Comparison of ENCODE assay signal across 17 cellular contexts in genomic region chr1:76284842-76285241, GRCh38.
DNase-seq lines count a peak whose midpoint lies in the region; ATAC-seq and TF ChIP-seq lines count a peak whose summit lies in the region.
"Had no signal": no experiment of that assay in that cellular context is flagged by ENCODE, and none has a peak within 500 bp of the region (broad histone marks: within the 10 kb centered on the region; RNA-seq: fewer than 3 reads in every experiment).

No MANE protein-coding gene starts in this region.

- peak overlapping the region; percentile 61 for H3K27ac Mint-ChIP-seq in activated CD4-positive, alpha-beta T cell treated with anti-CD3 and anti-CD28 coated beads, Interleukin-2, amount 10 ng/mL, durations not matched to agents 24 days and 14 days
- H3K27ac Mint-ChIP-seq in CD4-positive, CD25-positive, alpha-beta regulatory T cell, result peak overlapping the region in 2 of 3 donors; percentile 7 to 75
- peak overlapping the region; percentile 18 for H3K27ac Mint-ChIP-seq in activated naive CD8-positive, alpha-beta T cell treated with anti-CD3 and anti-CD28 coated beads for 36 hours
- H3K27ac Mint-ChIP-seq: CD14-positive monocyte had no signal

- no peaks in the 10 kb centered on the region for H3K9me3 Mint-ChIP-seq in activated CD4-positive, alpha-beta T cell treated with anti-CD3 and anti-CD28 coated beads, Interleukin-2, amount 10 ng/mL, durations not matched to agents 24 days and 14 days
- H3K9me3 Mint-ChIP-seq in CD4-positive, CD25-positive, alpha-beta regulatory T cell, result no peaks in the 10 kb centered on the region
- no peaks in the 10 kb centered on the region for H3K9me3 Mint-ChIP-seq in activated naive CD8-positive, alpha-beta T cell treated with anti-CD3 and anti-CD28 coated beads for 36 hours

- H3K36me3 Mint-ChIP-seq in activated CD4-positive, alpha-beta T cell treated with anti-CD3 and anti-CD28 coated beads, Interleukin-2, amount 10 ng/mL, durations not matched to agents 24 days and 14 days (ENCODE audit: low read depth), result no peaks in the 10 kb centered on the region
- no peaks in the 10 kb centered on the region for H3K36me3 Mint-ChIP-seq in CD4-positive, CD25-positive, alpha-beta regulatory T cell
- peaks cover 1% of the 10 kb centered on the region for H3K36me3 Mint-ChIP-seq in activated naive CD8-positive, alpha-beta T cell treated with anti-CD3 and anti-CD28 coated beads for 36 hours
- H3K36me3 Mint-ChIP-seq: CD14-positive monocyte had no signal

- H3K4me1 ChIP-seq in CD4-positive, CD25-positive, alpha-beta regulatory T cell (ENCODE audit: control insufficient read depth, insufficient read depth, low read length, poor library complexity, severe bottlenecking), result peaks cover 10% of the 10 kb centered on the region
- peaks cover 5% of the 10 kb centered on the region for H3K4me1 ChIP-seq in mesodermal cell (ENCODE audit: control insufficient read depth, insufficient read depth, low read length, poor library complexity, severe bottlenecking)
- H3K4me1 ChIP-seq in PC-9 (replicated peaks; ENCODE audit: insufficient read depth), result no peaks in the 10 kb centered on the region
- no peaks in the 10 kb centered on the region for H3K4me1 ChIP-seq in adrenal gland (replicated peaks in 1 of 2)
- H3K4me1 ChIP-seq: Caco-2 had no signal

- no TSS peak for BruUV-seq in PC-9 (replicated peaks; lab: Mats Ljungman, UMichigan)

- H3K27me3 Mint-ChIP-seq in activated CD4-positive, alpha-beta T cell treated with anti-CD3 and anti-CD28 coated beads, Interleukin-2, amount 10 ng/mL, durations not matched to agents 24 days and 14 days, result no peaks in the 10 kb centered on the region
- peaks cover 4% of the 10 kb centered on the region for H3K27me3 Mint-ChIP-seq in CD4-positive, CD25-positive, alpha-beta regulatory T cell
- no peaks in the 10 kb centered on the region for H3K27me3 Mint-ChIP-seq in activated naive CD8-positive, alpha-beta T cell treated with anti-CD3 and anti-CD28 coated beads for 36 hours

- H4K20me1 ChIP-seq in PC-9 (ENCODE audit: insufficient read depth), result no peaks in the 10 kb centered on the region; the same call in 1 of the 2 replicates

- no peak overlapping the region for H3K4me2 ChIP-seq in PC-9

- H3K79me2 ChIP-seq in PC-9 (ENCODE audit: low read depth), result no peaks in the 10 kb centered on the region

- intact Hi-C loops in activated CD4-positive, alpha-beta T cell treated with anti-CD3 and anti-CD28 coated beads, Interleukin-2, amount 10 ng/mL, durations not matched to agents 24 days and 14 days (cut with micrococcal nuclease), result no loop called here
- intact Hi-C loops in PC-9 (cut with micrococcal nuclease; ENCODE audit: unreplicated experiment) (no loop called here), adrenal gland (cut with DNase I) (no loop called here)

- no peak overlapping the region for H3K27ac ChIP-seq in CD4-positive, CD25-positive, alpha-beta regulatory T cell (ENCODE audit: insufficient read depth, low read length, poor library complexity, severe bottlenecking)
- peak overlapping the region; percentile 36 for H3K27ac ChIP-seq in mesodermal cell (ENCODE audit: low read depth, low read length, severe bottlenecking)
- no peak overlapping the region for H3K27ac ChIP-seq in PC-9
- H3K27ac ChIP-seq in adrenal gland, result no peak overlapping the region

- H2AFZ ChIP-seq in PC-9, result no peak overlapping the region

- H3K9me3 ChIP-seq in CD4-positive, CD25-positive, alpha-beta regulatory T cell (ENCODE audit: control insufficient read depth in 2 of 2, low read length in 2 of 2), result no peaks in the 10 kb centered on the region
- H3K9me3 ChIP-seq in mesodermal cell (ENCODE audit: control insufficient read depth, low read length), result no peaks in the 10 kb centered on the region
- no peaks in the 10 kb centered on the region for H3K9me3 ChIP-seq in PC-9 (ENCODE audit: insufficient read depth, low read depth)
- no peaks in the 10 kb centered on the region for H3K9me3 ChIP-seq in adrenal gland (replicated peaks in 1 of 3)
- H3K9me3 ChIP-seq: Caco-2 had no signal

- CTCF ChIA-PET in PC-9 (lab: Charles Lee), result no interaction called here

- no peaks in the 10 kb centered on the region for H3K36me3 ChIP-seq in CD4-positive, CD25-positive, alpha-beta regulatory T cell (ENCODE audit: control insufficient read depth, insufficient read depth, low read length)
- H3K36me3 ChIP-seq in mesodermal cell (ENCODE audit: control insufficient read depth, insufficient read depth, low read length) (no peaks in the 10 kb centered on the region), PC-9 (ENCODE audit: low read depth) (no peaks in the 10 kb centered on the region), adrenal gland (replicated peaks in 1 of 2) (no peaks in the 10 kb centered on the region)

- H3K9me2 ChIP-seq in PC-9 (ENCODE audit: insufficient read depth), result peaks cover 7% of the 10 kb centered on the region; the same call in 1 of the 2 replicates

- no peak for DNase-seq in activated CD4-positive, alpha-beta T cell treated with anti-CD3 and anti-CD28 coated beads, Interleukin-2, amount 10 ng/mL, durations not matched to agents 24 days and 14 days
- no peak for DNase-seq in activated CD4-positive, alpha-beta T cell treated with anti-CD3 and anti-CD28 coated beads, Interleukin-2, amount 50 U/mL, for 1 hour
- DNase-seq in CD4-positive, CD25-positive, alpha-beta regulatory T cell, result no peak
- no peak for DNase-seq in activated naive CD8-positive, alpha-beta T cell treated with anti-CD3 and anti-CD28 coated beads for 36 hours
- DNase-seq in PC-9 (no peak), adrenal gland (no peak), 8988T (no peak)
- DNase-seq: Caco-2, DMS153, EL, GOT3, NCI-H1436 treated with DMSO at 0.1 percent for 48 hours, NCI-H2081, NCI-H774 had no signal

- no peak for ATAC-seq in CD4-positive, CD25-positive, alpha-beta regulatory T cell (ENCODE audit: low read depth in 2 of 2)
- ATAC-seq: K562 had no signal

- 100% methylated on average over 1 of the region's 1 CpG for WGBS in mesodermal cell (ENCODE audit: insufficient coverage in 2 of 2), 2 experiments
- WGBS in adrenal gland, 4 donors, result 73 to 78% (median 76%) methylated on average over 1 of the region's 1 CpG

- peak overlapping the region; percentile 22 for H3K4me3 Mint-ChIP-seq in activated CD4-positive, alpha-beta T cell treated with anti-CD3 and anti-CD28 coated beads, Interleukin-2, amount 10 ng/mL, durations not matched to agents 24 days and 14 days
- peak overlapping the region in 1 of 4 donors; percentile 54 for H3K4me3 Mint-ChIP-seq in CD4-positive, CD25-positive, alpha-beta regulatory T cell
- H3K4me3 Mint-ChIP-seq in activated naive CD8-positive, alpha-beta T cell treated with anti-CD3 and anti-CD28 coated beads for 36 hours, result no peak overlapping the region
- H3K4me3 Mint-ChIP-seq: CD14-positive monocyte had no signal

- H3F3A ChIP-seq in PC-9 (ENCODE audit: insufficient read depth, low read depth), result no peaks in the 10 kb centered on the region

- H3K4me3 ChIP-seq in CD4-positive, CD25-positive, alpha-beta regulatory T cell (ENCODE audit: low read depth, low read length), result no peak overlapping the region
- H3K4me3 ChIP-seq in mesodermal cell (ENCODE audit: extremely low read depth, insufficient read depth, low read length, poor library complexity, severe bottlenecking), result no peak overlapping the region
- no peak overlapping the region for H3K4me3 ChIP-seq in PC-9
- H3K4me3 ChIP-seq in adrenal gland, result no peak overlapping the region
- H3K4me3 ChIP-seq: K562 had no signal

- POLR2A ChIA-PET in PC-9 (lab: Charles Lee; ENCODE audit: unreplicated experiment), result no interaction called here

- TF ChIP-seq CTCF in PC-9 (conservative IDR thresholded peaks at IDR 0.05), result no peak
- TF ChIP-seq CTCF in adrenal gland (IDR thresholded peaks at IDR 0.05), result no peak

- no peaks in the 10 kb centered on the region for H3K27me3 ChIP-seq in CD4-positive, CD25-positive, alpha-beta regulatory T cell (ENCODE audit: control insufficient read depth, insufficient read depth, low read length)
- H3K27me3 ChIP-seq in PC-9 (ENCODE audit: insufficient read depth, low read depth), result no peaks in the 10 kb centered on the region
- H3K27me3 ChIP-seq in adrenal gland, result no peaks in the 10 kb centered on the region

- no peak for TF ChIP-seq POLR2A in adrenal gland (IDR thresholded peaks at IDR 0.05)

- H3K4me1 Mint-ChIP-seq in activated CD4-positive, alpha-beta T cell treated with anti-CD3 and anti-CD28 coated beads, Interleukin-2, amount 10 ng/mL, durations not matched to agents 24 days and 14 days, result peaks cover 45% of the 10 kb centered on the region
- H3K4me1 Mint-ChIP-seq in CD4-positive, CD25-positive, alpha-beta regulatory T cell, result peaks cover 4 to 53% (median 22%) of the 10 kb centered on the region in 4 donors
- peaks cover 45% of the 10 kb centered on the region for H3K4me1 Mint-ChIP-seq in activated naive CD8-positive, alpha-beta T cell treated with anti-CD3 and anti-CD28 coated beads for 36 hours
- H3K4me1 Mint-ChIP-seq: CD14-positive monocyte had no signal
